In the genomic region with DNA sequence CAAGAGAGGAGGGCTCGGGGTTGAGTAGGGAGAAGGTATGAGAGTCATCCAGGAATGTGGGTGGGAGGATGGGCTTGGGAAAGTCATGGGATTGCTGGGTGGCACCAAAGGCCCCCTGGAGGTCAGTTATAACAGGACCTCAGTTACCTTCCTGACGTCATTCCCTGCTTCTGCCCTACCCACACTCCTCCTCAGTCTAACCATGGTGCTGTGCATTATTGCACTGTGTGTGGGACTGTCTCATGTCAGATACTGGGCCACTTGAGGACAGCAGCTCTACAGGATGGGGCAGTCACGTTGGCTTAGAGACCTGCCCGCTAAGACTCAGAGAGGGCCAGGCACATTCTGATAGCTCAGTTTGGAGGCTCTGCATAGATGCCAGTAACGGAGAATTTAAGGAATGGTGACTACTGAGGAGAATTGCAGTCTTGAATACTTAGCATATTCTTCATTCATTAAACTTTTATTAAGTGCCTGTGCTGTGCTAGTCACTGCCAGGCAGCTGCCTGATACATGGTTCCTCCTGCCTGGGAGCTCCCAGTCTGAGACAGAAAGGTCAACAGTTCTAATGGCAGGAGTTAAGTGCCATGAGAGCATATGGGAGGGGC, we compare ENCODE assay signal across 13 cellular contexts.
A peak's percentile ranks its signal among the peaks of the same experiment; 100 is the strongest.
DNase-seq lines count a peak whose midpoint lies in the region; ATAC-seq and TF ChIP-seq lines count a peak whose summit lies in the region.
"Had no signal": no experiment of that assay in that cellular context is flagged by ENCODE, and none has a peak within 500 bp of the region (broad histone marks: within the 10 kb centered on the region; RNA-seq: fewer than 3 reads in every experiment).

No MANE protein-coding gene starts in this region.

- intact Hi-C loops in Panc1 (cut with micrococcal nuclease; ENCODE audit: unreplicated experiment) = no loop called here

- H2AFZ ChIP-seq in trophoblast cell (ENCODE audit: insufficient read depth, low read length, poor library complexity) = no peak overlapping the region

- in situ Hi-C loops in Panc1 (cut with HindIII; ENCODE audit: low pct_unique_long_range_greater_than_20kb, low sequenced_read_pairs) = no loop called here

- H3K27me3 Mint-ChIP-seq in activated T-cell treated with anti-CD3 and anti-CD28 coated beads, Interleukin-2, amount 50 U/mL, for 24 hours = peaks cover 10% of the 10 kb centered on the region

- no peaks in the 10 kb centered on the region for H3K79me2 ChIP-seq in trophoblast cell (ENCODE audit: control insufficient read depth, insufficient read depth, low read length, poor library complexity)

- TF ChIP-seq CTCF in GM12874 (IDR thresholded peaks at IDR 0.05; ENCODE audit: insufficient read depth, low read depth, low read length) (0 out of 2 replicates have a peak, but pooled peaks have one; percentile 7), Panc1 (IDR thresholded peaks at IDR 0.05) (peak; percentile 16; the same call in 1 of the 2 replicates), foreskin keratinocyte (conservative IDR thresholded peaks at IDR 0.05) (peak; percentile 23)

- DNase-seq in Panc1 (ENCODE audit: low read depth, low spot score) (no peak), foreskin keratinocyte (peak in 1 of 2 donors; percentile 13), trophoblast cell (peak; percentile 51 to 66), NCI-H187 treated with DMSO at 0.1 percent for 48 hours (lab: John Stamatoyannopoulos, UW) (no peak), H4 (ENCODE audit: low spot score) (no peak)
- DNase-seq in activated T-cell treated with anti-CD3 and anti-CD28 coated beads, Interleukin-2, amount 50 U/mL, for 24 hours = no peak
- DNase-seq: activated CD4-positive, alpha-beta T cell treated with anti-CD3 and anti-CD28 coated beads, Interleukin-2, amount 10 ng/mL, durations not matched to agents 7 days and 5 days; DMS79; SHP77 treated with DMSO at 0.1 percent for 48 hours had no signal

- no peak overlapping the region for H3K9ac ChIP-seq in trophoblast cell (ENCODE audit: low read length)

- no peaks in the 10 kb centered on the region for H3K4me1 Mint-ChIP-seq in activated T-cell treated with anti-CD3 and anti-CD28 coated beads, Interleukin-2, amount 50 U/mL, for 24 hours (ENCODE audit: low read depth)
- H3K4me1 Mint-ChIP-seq: activated CD4-positive, alpha-beta T cell treated with anti-CD3 and anti-CD28 coated beads, Interleukin-2, amount 10 ng/mL, durations not matched to agents 7 days and 5 days; memory B cell had no signal

- H3K27ac ChIP-seq in Panc1 (ENCODE audit: low read length) (no peak overlapping the region), foreskin keratinocyte (no peak overlapping the region), trophoblast cell (ENCODE audit: low read depth, low read length) (no peak overlapping the region)

- H3K4me3 ChIP-seq in Panc1 (ENCODE audit: low read depth in 2 of 2, low read length in 2 of 2) = no peak overlapping the region
- no peak overlapping the region for H3K4me3 ChIP-seq in trophoblast cell (ENCODE audit: low read depth, low read length)

- no peak overlapping the region for H3K27ac Mint-ChIP-seq in activated T-cell treated with anti-CD3 and anti-CD28 coated beads, Interleukin-2, amount 50 U/mL, for 24 hours
- H3K27ac Mint-ChIP-seq: activated CD4-positive, alpha-beta T cell treated with anti-CD3 and anti-CD28 coated beads, Interleukin-2, amount 10 ng/mL, durations not matched to agents 7 days and 5 days; activated naive CD8-positive, alpha-beta T cell; memory B cell had no signal

- no peak overlapping the region for H3K14ac ChIP-seq in trophoblast cell (ENCODE audit: low read length)

- BruUV-seq in Panc1 (replicated peaks; lab: Mats Ljungman, UMichigan) = no TSS peak

- H3K36me3 ChIP-seq in Panc1 (ENCODE audit: control insufficient read depth, insufficient read depth, low read length) (no peaks in the 10 kb centered on the region), trophoblast cell (ENCODE audit: control insufficient read depth in 1 of 2, insufficient read depth in 2 of 2, low read length in 2 of 2) (no peaks in the 10 kb centered on the region)

- POLR2A ChIA-PET in Panc1 (lab: Charles Lee) = no interaction called here

- no peaks in the 10 kb centered on the region; the same call in 1 of the 2 replicates for H3K4me1 ChIP-seq in Panc1 (ENCODE audit: control insufficient read depth, insufficient read depth, low read length)
- peaks cover 7% of the 10 kb centered on the region for H3K4me1 ChIP-seq in foreskin keratinocyte
- peaks cover 0 to 4% of the 10 kb centered on the region in 2 experiments for H3K4me1 ChIP-seq in trophoblast cell (ENCODE audit: control insufficient read depth in 1 of 2, insufficient read depth in 2 of 2, low read length in 2 of 2)

- no peak overlapping the region for H4K8ac ChIP-seq in trophoblast cell (ENCODE audit: low read depth, low read length)

- H3K9me3 Mint-ChIP-seq in activated T-cell treated with anti-CD3 and anti-CD28 coated beads, Interleukin-2, amount 50 U/mL, for 24 hours = no peaks in the 10 kb centered on the region
- H3K9me3 Mint-ChIP-seq: activated CD4-positive, alpha-beta T cell treated with anti-CD3 and anti-CD28 coated beads, Interleukin-2, amount 10 ng/mL, durations not matched to agents 7 days and 5 days; memory B cell had no signal

- no peak overlapping the region for H3K4me3 Mint-ChIP-seq in activated T-cell treated with anti-CD3 and anti-CD28 coated beads, Interleukin-2, amount 50 U/mL, for 24 hours
- H3K4me3 Mint-ChIP-seq: activated CD4-positive, alpha-beta T cell treated with anti-CD3 and anti-CD28 coated beads, Interleukin-2, amount 10 ng/mL, durations not matched to agents 7 days and 5 days; activated naive CD8-positive, alpha-beta T cell; memory B cell had no signal

- ATAC-seq in Panc1 (peak; percentile 56; the same call in 1 of the 2 replicates), foreskin keratinocyte (peak; percentile 28), HG03432 (IDR thresholded peaks at IDR 0.05; ENCODE audit: unreplicated experiment) (no peak)

- H3K23ac ChIP-seq in trophoblast cell (ENCODE audit: low read length) = no peak overlapping the region

- H4K91ac ChIP-seq in trophoblast cell (ENCODE audit: low read depth, low read length) = no peak overlapping the region

- CTCF ChIA-PET in Panc1 (lab: Charles Lee) = interaction anchor here (0.6 kb wide), 1 partner anchor 60 kb away, joined by 6 read pairs; no protein-coding TSS in a partner anchor

- H4K12ac ChIP-seq in trophoblast cell (ENCODE audit: low read depth, low read length) = no peak overlapping the region

- no peak overlapping the region for H3K18ac ChIP-seq in trophoblast cell (ENCODE audit: low read length)

- no peak overlapping the region for H3K4me2 ChIP-seq in trophoblast cell (ENCODE audit: low read length)

- no peak overlapping the region for H3K4ac ChIP-seq in trophoblast cell (ENCODE audit: low read depth, low read length)

- H3K9me3 ChIP-seq in Panc1 (ENCODE audit: control insufficient read depth, insufficient read depth, low read depth, low read length) = no peaks in the 10 kb centered on the region
- H3K9me3 ChIP-seq in trophoblast cell (ENCODE audit: insufficient read depth, low read depth, low read length) = no peaks in the 10 kb centered on the region

- no peak overlapping the region for H2BK12ac ChIP-seq in trophoblast cell (ENCODE audit: low read length)

- no peak overlapping the region for H2AK5ac ChIP-seq in trophoblast cell (ENCODE audit: low read length)

- no CpG with 5 or more reads among the region's 5 CpGs for WGBS in trophoblast cell (ENCODE audit: extremely low coverage, insufficient coverage, insufficient read length)

- no peak overlapping the region for H2BK120ac ChIP-seq in trophoblast cell (ENCODE audit: insufficient read depth, low read length, poor library complexity)

- no peaks in the 10 kb centered on the region for H3K27me3 ChIP-seq in Panc1 (ENCODE audit: control insufficient read depth, insufficient read depth, low read length)
- H3K27me3 ChIP-seq in foreskin keratinocyte = no peaks in the 10 kb centered on the region
- no peaks in the 10 kb centered on the region for H3K27me3 ChIP-seq in trophoblast cell (ENCODE audit: insufficient read depth, low read length)

- no peaks in the 10 kb centered on the region for H3K79me1 ChIP-seq in trophoblast cell (ENCODE audit: low read length)

- H3K36me3 Mint-ChIP-seq in activated T-cell treated with anti-CD3 and anti-CD28 coated beads, Interleukin-2, amount 50 U/mL, for 24 hours (ENCODE audit: low read depth) = no peaks in the 10 kb centered on the region
- H3K36me3 Mint-ChIP-seq: activated naive CD8-positive, alpha-beta T cell; memory B cell had no signal

- no peak overlapping the region for H2BK5ac ChIP-seq in trophoblast cell (ENCODE audit: low read depth, low read length, poor library complexity)

Comparison
In these comparisons a context has a peak if more than half of its experiments do, and no peak if none do; other contexts are left out.
1. DNase-seq: peak in trophoblast cell (2 of 2); none in Panc1 (single experiment), activated T-cell treated with anti-CD3 and anti-CD28 coated beads, Interleukin-2, amount 50 U/mL, for 24 hours (single experiment), NCI-H187 treated with DMSO at 0.1 percent for 48 hours (single experiment) and H4 (single experiment).
2. Peak in every context shown above with its lines, with median percentiles within 50 percentile points of each other: CTCF ChIP-seq.